In the genomic region with DNA sequence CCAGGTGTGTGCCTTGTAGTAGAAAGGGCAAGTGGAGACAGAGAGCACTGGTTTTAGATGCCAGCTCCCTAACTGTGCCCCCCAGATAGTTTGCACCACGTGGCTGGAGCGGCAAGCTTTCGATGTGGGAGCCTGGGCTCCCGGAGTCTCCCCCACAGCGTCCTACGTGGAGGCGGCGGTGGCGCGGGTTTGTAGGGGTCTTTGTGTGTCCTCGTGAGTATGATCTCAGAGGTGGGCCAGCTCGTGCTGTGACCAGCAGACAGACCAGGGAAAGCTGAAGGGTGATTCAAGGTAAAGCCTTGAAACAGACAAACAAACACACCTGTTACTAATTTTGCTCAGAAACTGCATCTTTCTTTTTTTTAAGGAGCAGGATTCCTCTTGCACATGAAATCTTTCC, we compare ENCODE assay signal across 18 cellular contexts. TPM values are rescaled to one million over a fixed set of nuclear protein-coding genes. Genes with fewer than 3 reads are reported as not detected.
DNase-seq lines count a peak whose midpoint lies in the region; ATAC-seq and TF ChIP-seq lines count a peak whose summit lies in the region.
"Had no signal": no experiment of that assay in that cellular context is flagged by ENCODE, and none has a peak within 500 bp of the region (broad histone marks: within the 10 kb centered on the region; RNA-seq: fewer than 3 reads in every experiment).

No MANE protein-coding gene starts in this region.

- H3K9me3 ChIP-seq in WERI-Rb-1 (ENCODE audit: severe bottlenecking) = peaks cover 3% of the 10 kb centered on the region
- H3K9me3 ChIP-seq in osteoblast (ENCODE audit: low read depth, low read length) = no peaks in the 10 kb centered on the region
- no peaks in the 10 kb centered on the region for H3K9me3 ChIP-seq in MG63
- H3K9me3 ChIP-seq: BLaER1, Caco-2 had no signal

- no peak overlapping the region for H3K4me2 ChIP-seq in osteoblast (ENCODE audit: insufficient read depth, low read length)
- H3K4me2 ChIP-seq: BLaER1, GM23338 had no signal

- H3K79me2 ChIP-seq in osteoblast (ENCODE audit: insufficient read depth, low read length) = no peaks in the 10 kb centered on the region

- H3K4me1 ChIP-seq in osteoblast (ENCODE audit: insufficient read depth, low read length) = no peaks in the 10 kb centered on the region
- H3K4me1 ChIP-seq: Caco-2 had no signal

- no peak for ATAC-seq in GM21619 (IDR thresholded peaks at IDR 0.05; ENCODE audit: unreplicated experiment)
- ATAC-seq: CD8-positive, alpha-beta T cell; GM23338; HCT116 had no signal

- peak; percentile 67 for DNase-seq in NCI-H1092 treated with DMSO at 0.1 percent for 48 hours (lab: John Stamatoyannopoulos, UW)
- DNase-seq in NCI-H1092 (lab: John Stamatoyannopoulos, UW) = no peak
- DNase-seq in WERI-Rb-1 = no peak
- DNase-seq in osteoblast (ENCODE audit: insufficient read length, low spot score, missing footprints) = peak; percentile 69
- no peak for DNase-seq in MG63
- DNase-seq: Caco-2; CD4-positive, CD25-positive, alpha-beta regulatory T cell; CD8-positive, alpha-beta T cell; DND-41; H9 had no signal

- H3K27ac ChIP-seq in WERI-Rb-1 (peak overlapping the region; percentile 56), osteoblast (ENCODE audit: low read depth, low read length) (no peak overlapping the region)
- H3K27ac ChIP-seq: 22Rv1, BLaER1, C4-2B had no signal

- H3K4me3 ChIP-seq in WERI-Rb-1 (ENCODE audit: low read depth, low read length) (no peak overlapping the region), osteoblast (ENCODE audit: insufficient read depth, low read length) (no peak overlapping the region), MG63 (no peak overlapping the region)
- H3K4me3 ChIP-seq: BLaER1, GM23338 had no signal

- no peak for TF ChIP-seq CTCF in WERI-Rb-1 (IDR thresholded peaks at IDR 0.05; ENCODE audit: low read depth, low read length)
- TF ChIP-seq CTCF in osteoblast (IDR thresholded peaks at IDR 0.05; ENCODE audit: extremely low read depth, low read depth, low read length) = no peak

- no peak overlapping the region for H2AFZ ChIP-seq in osteoblast (ENCODE audit: low read length)
- H2AFZ ChIP-seq: GM23338 had no signal

- H4K20me1 ChIP-seq in osteoblast (ENCODE audit: insufficient read depth, low read length) = no peaks in the 10 kb centered on the region
- H4K20me1 ChIP-seq: BLaER1 had no signal

- H3K36me3 ChIP-seq in WERI-Rb-1 (no peaks in the 10 kb centered on the region), osteoblast (ENCODE audit: insufficient read depth, low read length) (no peaks in the 10 kb centered on the region), MG63 (no peaks in the 10 kb centered on the region)
- H3K36me3 ChIP-seq: BLaER1 had no signal

- no peaks in the 10 kb centered on the region for H3K27me3 ChIP-seq in WERI-Rb-1 (ENCODE audit: insufficient read depth, low read depth, severe bottlenecking)
- H3K27me3 ChIP-seq in osteoblast (ENCODE audit: insufficient read depth, low read length) = no peaks in the 10 kb centered on the region
- H3K27me3 ChIP-seq in MG63 = no peaks in the 10 kb centered on the region
- H3K27me3 ChIP-seq: BLaER1 had no signal

RNA-seq across cellular contexts. Expression of a gene that starts 5.6 kb away (rescaled TPM):
- total RNA-seq in osteoblast = not detected in 2 replicates
- total RNA-seq in MG63 (2014; rRNA removed; shearing (Covaris generic); ENCODE audit: low replicate concordance) = not detected in 2 replicates
- total RNA-seq: B cell; Caco-2; CD4-positive, CD25-positive, alpha-beta regulatory T cell; CD8-positive, alpha-beta T cell; GM23338; H4; H9 had no signal

RNA-seq across cellular contexts. Expression of a gene that starts 13.8 kb away (rescaled TPM):
- total RNA-seq in osteoblast = not detected in 2 replicates
- total RNA-seq in MG63 (2014; rRNA removed; shearing (Covaris generic); ENCODE audit: low replicate concordance) = not detected in 2 replicates
- total RNA-seq: B cell; Caco-2; CD4-positive, CD25-positive, alpha-beta regulatory T cell; CD8-positive, alpha-beta T cell; H4 had no signal

Comparison
In these comparisons a context has a peak if more than half of its experiments do, and no peak if none do; other contexts are left out.
1. DNase-seq: peak in NCI-H1092 treated with DMSO at 0.1 percent for 48 hours (single experiment) and osteoblast (single experiment); none in NCI-H1092 (single experiment), WERI-Rb-1 (single experiment) and MG63 (single experiment).